Comparison of ENCODE assay signal across 14 cellular contexts in genomic region chr2:24343225-24343882, GRCh38. TPM values are rescaled to one million over a fixed set of nuclear protein-coding genes. Genes with fewer than 3 reads are reported as not detected.
DNase-seq lines count a peak whose midpoint lies in the region; ATAC-seq, FAIRE-seq and TF ChIP-seq lines count a peak whose summit lies in the region.
"Had no signal": no experiment of that assay in that cellular context is flagged by ENCODE, and none has a peak within 500 bp of the region (broad histone marks: within the 10 kb centered on the region; RNA-seq: fewer than 3 reads in every experiment).

No MANE protein-coding gene starts in this region.

- CTCF ChIA-PET in activated B cell treated with CpG ODN at 0.5 μM for 24 hours (lab: Charles Lee), result interaction anchor here (1.0 kb wide), 1 partner anchor 14 kb away, joined by 5 read pairs; no protein-coding TSS in a partner anchor

- DNase-seq in GM12891 (ENCODE audit: insufficient read length, low spot score), result no peak
- no peak for DNase-seq in activated B cell treated with CpG ODN at 0.5 μM for 24 hours
- DNase-seq in BE2C, result no peak
- no peak for DNase-seq in stimulated activated CD4-positive, alpha-beta T cell treated with anti-CD3 and anti-CD28 coated beads, Interleukin-4, amount 100 ng/mL, for 24 hours
- no peak for DNase-seq in HPDE6-E6E7 (ENCODE audit: extremely low spot score)
- DNase-seq: activated T-cell treated with anti-CD3 and anti-CD28 coated beads, Interleukin-2, amount 50 U/mL, for 4 hours; left colon; NCI-H1105; T-helper 9 cell; tibial artery had no signal

- H3K9me3 Mint-ChIP-seq in activated B cell treated with CpG ODN at 0.5 μM for 24 hours, result no peaks in the 10 kb centered on the region
- H3K9me3 Mint-ChIP-seq: activated T-cell treated with anti-CD3 and anti-CD28 coated beads, Interleukin-2, amount 50 U/mL, for 4 hours had no signal

- H3K9me3 ChIP-seq in BE2C, result no peaks in the 10 kb centered on the region
- H3K9me3 ChIP-seq: tibial artery had no signal

- peaks cover 88% of the 10 kb centered on the region for H3K4me1 Mint-ChIP-seq in activated B cell treated with CpG ODN at 0.5 μM for 24 hours

- no peak for TF ChIP-seq CTCF in activated B cell treated with CpG ODN at 0.5 μM for 24 hours (IDR thresholded peaks at IDR 0.05)
- no peak for TF ChIP-seq CTCF in BE2C (IDR thresholded peaks at IDR 0.05; ENCODE audit: low read depth, low read length)

- ATAC-seq in GM19452 (IDR thresholded peaks at IDR 0.05; ENCODE audit: unreplicated experiment) (peak; percentile 68), HG03135 (IDR thresholded peaks at IDR 0.05; ENCODE audit: unreplicated experiment) (peak; percentile 66), activated B cell treated with CpG ODN at 0.5 μM for 24 hours (ENCODE audit: low read depth) (peak; percentile 61), GM19324 (IDR thresholded peaks at IDR 0.05; ENCODE audit: low FRiP score, unreplicated experiment) (no peak)
- ATAC-seq: left colon had no signal

- H3K4me1 ChIP-seq in BE2C, result no peaks in the 10 kb centered on the region
- H3K4me1 ChIP-seq: parathyroid adenoma had no signal

- peaks cover 11% of the 10 kb centered on the region for H3K36me3 Mint-ChIP-seq in activated B cell treated with CpG ODN at 0.5 μM for 24 hours (ENCODE audit: low read depth)

- H3K4me3 Mint-ChIP-seq in activated B cell treated with CpG ODN at 0.5 μM for 24 hours, result peak overlapping the region; percentile 72
- H3K4me3 Mint-ChIP-seq: activated T-cell treated with anti-CD3 and anti-CD28 coated beads, Interleukin-2, amount 50 U/mL, for 4 hours had no signal

- H3K27me3 Mint-ChIP-seq in activated B cell treated with CpG ODN at 0.5 μM for 24 hours, result no peaks in the 10 kb centered on the region

- intact Hi-C loops in activated B cell treated with CpG ODN at 0.5 μM for 24 hours (cut with micrococcal nuclease), result loop anchor here (1.0 to 2.0 kb wide), 4 partner anchors 8 to 17 kb away; partner anchors contain the start of gene ITSN2

- peak; percentile 66 for FAIRE-seq in GM12891 (lab: Jason Lieb, UNC)

- TF ChIP-seq POLR2A in GM12891 (IDR thresholded peaks at IDR 0.05; ENCODE audit: low read depth, low read length), result no peak

- H3K4me3 ChIP-seq in BE2C (ENCODE audit: low read depth, low read length), result no peak overlapping the region
- H3K4me3 ChIP-seq: tibial artery had no signal

- peak overlapping the region; percentile 89 for H3K27ac Mint-ChIP-seq in activated B cell treated with CpG ODN at 0.5 μM for 24 hours

- POLR2A ChIA-PET in activated B cell treated with CpG ODN at 0.5 μM for 24 hours (lab: Charles Lee), result interaction anchor here (0.6 to 5.2 kb wide), 9 partner anchors 11 to 71 kb away, joined by 3 to 50 read pairs (median 5); partner anchors contain the start of gene ITSN2

- H3K27me3 ChIP-seq in BE2C, result no peaks in the 10 kb centered on the region
- H3K27me3 ChIP-seq: tibial artery had no signal

- H3K36me3 ChIP-seq in BE2C, result no peaks in the 10 kb centered on the region
- H3K36me3 ChIP-seq: tibial artery had no signal

TF ChIP-seq in GM12891, 5 proteins besides CTCF, POLR2A, EP300 and RAD21:
- TF ChIP-seq POU2F2 (IDR thresholded peaks at IDR 0.05; ENCODE audit: low read depth, low read length) (no peak), POLR2AphosphoS5 (IDR thresholded peaks at IDR 0.05; ENCODE audit: low read depth, low read length) (no peak), TAF1 (IDR thresholded peaks at IDR 0.05; ENCODE audit: low read depth, low read length) (no peak), PAX5 (IDR thresholded peaks at IDR 0.05; ENCODE audit: insufficient read depth, low read length, severe bottlenecking) (peak; percentile 13), SPI1 (IDR thresholded peaks at IDR 0.05; ENCODE audit: low read depth, low read length) (no peak)

RNA-seq across cellular contexts. Expression of gene ITSN2, which starts 17.0 kb away (rescaled TPM):
- polyA plus RNA-seq in GM12891 (2012; ENCODE audit: low read depth, missing spikeins), result 26.9 TPM
- total RNA-seq in activated B cell treated with CpG ODN at 0.5 μM for 24 hours, result 147 and 156 TPM in 2 replicates
- 12.5 TPM for polyA plus RNA-seq in BE2C (2012; ENCODE audit: insufficient read depth, insufficient read length, low read depth)
